Comparison of ENCODE assay signal across 8 cellular contexts in genomic region chr1:40477680-40478057, GRCh38. TPM values are rescaled to one million over a fixed set of nuclear protein-coding genes. Genes with fewer than 3 reads are reported as not detected.
DNase-seq lines count a peak whose midpoint lies in the region; TF ChIP-seq lines count a peak whose summit lies in the region.

No MANE protein-coding gene starts in this region.

- H3K79me1 ChIP-seq in neuronal stem cell (ENCODE audit: low read depth, low read length) = no peaks in the 10 kb centered on the region

- H3K9me3 ChIP-seq in MG63 = peaks cover 23% of the 10 kb centered on the region
- H3K9me3 ChIP-seq in neuronal stem cell (replicated peaks in 1 of 2; ENCODE audit: control insufficient read depth in 2 of 2, insufficient read depth in 1 of 2, low read depth in 1 of 2, low read length in 2 of 2) = peaks cover 2 to 65% of the 10 kb centered on the region in 2 donors

- peaks cover 0 to 4% of the 10 kb centered on the region in 2 donors for H3K4me1 ChIP-seq in neuronal stem cell (ENCODE audit: control insufficient read depth in 2 of 2, insufficient read depth in 1 of 2, low read depth in 1 of 2, low read length in 2 of 2)

- no peak overlapping the region for H2AK5ac ChIP-seq in neuronal stem cell (ENCODE audit: low read depth, low read length)

- no peak overlapping the region for H4K91ac ChIP-seq in neuronal stem cell (ENCODE audit: low read depth, low read length, poor library complexity)

- H3K36me3 ChIP-seq in MG63 (no peaks in the 10 kb centered on the region; the same call in 1 of the 2 replicates), neuronal stem cell (replicated peaks in 1 of 2; ENCODE audit: control insufficient read depth in 2 of 2, insufficient read depth in 2 of 2, low read length in 2 of 2) (peaks cover 4 to 28% of the 10 kb centered on the region in 2 donors)

- no peak for TF ChIP-seq CTCF in fibroblast of the aortic adventitia (IDR thresholded peaks at IDR 0.05; ENCODE audit: insufficient read depth, low read length)

- H3K4ac ChIP-seq in neuronal stem cell (ENCODE audit: low read length) = no peak overlapping the region

- H3K4me3 ChIP-seq in MG63 (peak overlapping the region; percentile 65), fibroblast of the aortic adventitia (ENCODE audit: low read depth, low read length) (peak overlapping the region; percentile 78), neuronal stem cell (ENCODE audit: low read length in 2 of 2) (peak overlapping the region; percentile 63 to 90)

- peak overlapping the region; percentile 98 for H2AFZ ChIP-seq in neuronal stem cell (ENCODE audit: low read length)

- H4K8ac ChIP-seq in neuronal stem cell (ENCODE audit: low read depth, low read length) = no peak overlapping the region

- H3K4me2 ChIP-seq in neuronal stem cell (ENCODE audit: insufficient read depth, low read length, poor library complexity, severe bottlenecking) = peak overlapping the region; percentile 89

- H3K14ac ChIP-seq in neuronal stem cell (ENCODE audit: low read length) = no peak overlapping the region

- no peak overlapping the region for H2BK15ac ChIP-seq in neuronal stem cell (ENCODE audit: low read length)

- H3K27ac ChIP-seq in neuronal stem cell (replicated peaks; ENCODE audit: low read length) = no peak overlapping the region

- H3K9ac ChIP-seq in neuronal stem cell (ENCODE audit: low read depth, low read length, poor library complexity) = peak overlapping the region; percentile 64

- no peak overlapping the region for H2BK5ac ChIP-seq in neuronal stem cell (ENCODE audit: low read length)

- peak overlapping the region; percentile 89 for H3K18ac ChIP-seq in neuronal stem cell (ENCODE audit: low read length)

- H3K27me3 ChIP-seq in MG63 (no peaks in the 10 kb centered on the region), neuronal stem cell (ENCODE audit: control insufficient read depth in 3 of 3, insufficient read depth in 3 of 3, low read depth in 1 of 3, low read length in 3 of 3) (no peaks in the 10 kb centered on the region)

- DNase-seq in AG08395 (ENCODE audit: low spot score) = peak; percentile 17
- DNase-seq in GM19238 (ENCODE audit: insufficient read length, low spot score) = peak; percentile 14
- DNase-seq in MG63 = peak; percentile 4
- DNase-seq in activated CD8-positive, alpha-beta memory T cell treated with anti-CD3 and anti-CD28 coated beads, Interleukin-2, amount 50 U/mL, for 4 hours = peak; percentile 24
- DNase-seq in fibroblast of the aortic adventitia (ENCODE audit: low read depth) = peak; percentile 33
- DNase-seq in neuronal stem cell (ENCODE audit: low spot score) = no peak
- DNase-seq in cortex of kidney (lab: John Stamatoyannopoulos, UW) = no peak
- DNase-seq in CD1c-positive myeloid dendritic cell (ENCODE audit: extremely low spot score) = no peak

- H2BK120ac ChIP-seq in neuronal stem cell (ENCODE audit: low read depth, low read length) = no peak overlapping the region

- no peak overlapping the region for H2BK12ac ChIP-seq in neuronal stem cell (ENCODE audit: low read length)

- H3K23ac ChIP-seq in neuronal stem cell (ENCODE audit: low read depth, low read length, poor library complexity) = no peak overlapping the region

- WGBS in neuronal stem cell (ENCODE audit: extremely low coverage in 2 of 2, insufficient read length in 2 of 2, insufficient replicate concordance in 1 of 2), 2 donors = no CpG with 5 or more reads among the region's 17 CpGs

RNA-seq across cellular contexts. Expression of gene ZFP69, which starts 0.6 kb away (rescaled TPM):
- 2.6 and 2.8 TPM in 2 replicates for total RNA-seq in MG63 (2014; rRNA removed; shearing (Covaris generic); ENCODE audit: low replicate concordance)
- 1.7 and 3.4 TPM in 2 replicates for total RNA-seq in fibroblast of the aortic adventitia (ENCODE audit: low replicate concordance)
- polyA plus RNA-seq in neuronal stem cell (2013, experiment 1 of 2) = 3.7 TPM
- 4.4 TPM for polyA plus RNA-seq in neuronal stem cell (2013, experiment 2 of 2)

RNA-seq across cellular contexts. Expression of gene ZFP69B, which starts 27.4 kb away (rescaled TPM):
- 0.66 and 7.2 TPM in 2 replicates for total RNA-seq in MG63 (2014; rRNA removed; shearing (Covaris generic); ENCODE audit: low replicate concordance)
- total RNA-seq in fibroblast of the aortic adventitia (ENCODE audit: low replicate concordance) = 6.1 and 8.5 TPM in 2 replicates
- polyA plus RNA-seq in neuronal stem cell (2013, experiment 1 of 2) = 5.8 TPM
- polyA plus RNA-seq in neuronal stem cell (2013, experiment 2 of 2) = 5.6 TPM

RNA-seq across cellular contexts. Expression of gene EXO5, which starts 30.9 kb away (rescaled TPM):
- total RNA-seq in MG63 (2014; rRNA removed; shearing (Covaris generic); ENCODE audit: low replicate concordance) = 5.2 TPM in 2 replicates
- total RNA-seq in fibroblast of the aortic adventitia (ENCODE audit: low replicate concordance) = 11.5 and 15.1 TPM in 2 replicates
- 3.6 TPM for polyA plus RNA-seq in neuronal stem cell (2013, experiment 1 of 2)
- polyA plus RNA-seq in neuronal stem cell (2013, experiment 2 of 2) = 3.9 TPM

RNA-seq across cellular contexts. Expression of gene ZNF684, which starts 53.8 kb away (rescaled TPM):
- total RNA-seq in MG63 (2014; rRNA removed; shearing (Covaris generic); ENCODE audit: low replicate concordance) = 0.74 and 2.3 TPM in 2 replicates
- 5.6 and 7.0 TPM in 2 replicates for total RNA-seq in fibroblast of the aortic adventitia (ENCODE audit: low replicate concordance)
- polyA plus RNA-seq in neuronal stem cell (2013, experiment 1 of 2) = 4.4 TPM
- 4.5 TPM for polyA plus RNA-seq in neuronal stem cell (2013, experiment 2 of 2)

Comparison
In these comparisons a context has a peak if more than half of its experiments do, and no peak if none do; other contexts are left out.
1. DNase-seq: peak in AG08395 (single experiment), GM19238 (single experiment), MG63 (single experiment), activated CD8-positive, alpha-beta memory T cell treated with anti-CD3 and anti-CD28 coated beads, Interleukin-2, amount 50 U/mL, for 4 hours (single experiment) and fibroblast of the aortic adventitia (single experiment); none in neuronal stem cell (single experiment), cortex of kidney (single experiment) and CD1c-positive myeloid dendritic cell (single experiment).
2. Peak in every context shown above with its lines, with median percentiles within 50 percentile points of each other: H3K4me3 ChIP-seq.